Comparison of ENCODE assay signal across 11 cellular contexts in the genomic region with DNA sequence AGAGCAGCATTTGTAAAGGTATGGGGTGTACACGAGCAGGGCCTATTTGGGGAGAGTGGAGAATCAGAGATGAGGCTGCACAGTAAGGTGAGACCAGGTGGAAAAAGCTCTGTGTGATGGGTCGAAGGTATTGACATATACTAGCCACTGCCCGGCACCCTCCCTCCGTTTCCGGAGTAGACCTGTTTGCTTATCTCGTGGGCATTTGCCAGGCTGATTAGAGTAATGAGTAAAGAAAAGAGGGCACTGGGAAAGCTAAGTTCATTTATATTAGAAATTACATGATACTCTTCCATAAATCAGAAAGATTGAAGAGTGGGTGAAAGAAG. TPM values are rescaled to one million over a fixed set of nuclear protein-coding genes. Genes with fewer than 3 reads are reported as not detected.
A peak's percentile ranks its signal among the peaks of the same experiment; 100 is the strongest.
DNase-seq lines count a peak whose midpoint lies in the region; ATAC-seq and TF ChIP-seq lines count a peak whose summit lies in the region.
"Had no signal": no experiment of that assay in that cellular context is flagged by ENCODE, and none has a peak within 500 bp of the region (broad histone marks: within the 10 kb centered on the region; RNA-seq: fewer than 3 reads in every experiment).

No MANE protein-coding gene starts in this region.

- peak; percentile 34; the same call in 2 of the 3 replicates for ATAC-seq in RWPE2 (ENCODE audit: low read depth)

- TF ChIP-seq CTCF in RWPE2 (IDR thresholded peaks at IDR 0.05; ENCODE audit: poor library complexity, severe bottlenecking) (no peak), esophagus squamous epithelium (IDR thresholded peaks at IDR 0.05) (no peak), retinal pigment epithelial cell (conservative IDR thresholded peaks at IDR 0.05; ENCODE audit: low read depth, low read length) (no peak)

- H3K9me3 ChIP-seq in RWPE2 (ENCODE audit: severe bottlenecking): no peaks in the 10 kb centered on the region
- no peaks in the 10 kb centered on the region for H3K9me3 ChIP-seq in esophagus squamous epithelium

- DNase-seq in COLO668 (lab: John Stamatoyannopoulos, UW; ENCODE audit: unreplicated experiment) (peak; percentile 43), RWPE2 (ENCODE audit: low spot score) (no peak), esophagus squamous epithelium (lab: John Stamatoyannopoulos, UW) (no peak), retinal pigment epithelial cell (ENCODE audit: low read depth) (no peak), SW 1271 (lab: John Stamatoyannopoulos, UW) (no peak), ACHN (no peak), amygdala (lab: John Stamatoyannopoulos, UW) (no peak)
- no peak for DNase-seq in activated CD8-positive, alpha-beta memory T cell treated with anti-CD3 and anti-CD28 coated beads for 24 hours
- DNase-seq: DMS79 treated with DMSO at 0.1 percent for 48 hours; stimulated activated CD4-positive, alpha-beta T cell treated with anti-CD3 and anti-CD28 coated beads, Interleukin-2, amount 100 ng/mL, for 48 hours had no signal

- H3K36me3 ChIP-seq in RWPE2 (ENCODE audit: low read depth) (peaks cover 26% of the 10 kb centered on the region), esophagus squamous epithelium (no peaks in the 10 kb centered on the region)

- in situ Hi-C loops in ACHN (cut with HindIII; ENCODE audit: low pct_ligation_motif_present, low pct_unique_long_range_greater_than_20kb, low sequenced_read_pairs): no loop called here

- WGBS in esophagus squamous epithelium, 2 donors: 43 to 48% methylated on average over 6 of the region's 6 CpGs

- H3K4me3 ChIP-seq in RWPE2 (ENCODE audit: severe bottlenecking): peak overlapping the region; percentile 46
- H3K4me3 ChIP-seq in esophagus squamous epithelium: peak overlapping the region; percentile 19 to 54 (median 43)
- H3K4me3 ChIP-seq in retinal pigment epithelial cell (ENCODE audit: low read length): peak overlapping the region; percentile 40
- H3K4me3 ChIP-seq: SK-N-MC had no signal

- intact Hi-C loops in esophagus squamous epithelium (cut with DNase I): no loop called here

- peaks cover 33% of the 10 kb centered on the region for H3K4me1 ChIP-seq in RWPE2 (ENCODE audit: insufficient read depth, poor library complexity, severe bottlenecking)
- H3K4me1 ChIP-seq in esophagus squamous epithelium: peaks cover 0 to 43% (median 21%) of the 10 kb centered on the region in 3 donors

- no peaks in the 10 kb centered on the region for H3K27me3 ChIP-seq in RWPE2 (ENCODE audit: insufficient read depth, poor library complexity, severe bottlenecking)
- no peaks in the 10 kb centered on the region for H3K27me3 ChIP-seq in esophagus squamous epithelium

- H3K27ac ChIP-seq in RWPE2 (ENCODE audit: poor library complexity, severe bottlenecking): peak overlapping the region; percentile 91
- peak overlapping the region; percentile 85 to 92 (median 90) for H3K27ac ChIP-seq in esophagus squamous epithelium
- H3K27ac ChIP-seq: SK-N-MC had no signal

- TF ChIP-seq POLR2A in esophagus squamous epithelium (IDR thresholded peaks at IDR 0.05): no peak

RNA-seq across cellular contexts. Expression of a gene that starts 46.2 kb away (rescaled TPM):
- 10 to 100 TPM; 31.3 to 67.7 (median 51.3) TPM for total RNA-seq in esophagus squamous epithelium
